Comparison of ENCODE assay signal across 19 cellular contexts in genomic region chr19:19549804-19550453, GRCh38. TPM values are rescaled to one million over a fixed set of nuclear protein-coding genes. Genes with fewer than 3 reads are reported as not detected.
DNase-seq lines count a peak whose midpoint lies in the region; ATAC-seq, FAIRE-seq and TF ChIP-seq lines count a peak whose summit lies in the region.
"Had no signal": no experiment of that assay in that cellular context is flagged by ENCODE, and none has a peak within 500 bp of the region (broad histone marks: within the 10 kb centered on the region; RNA-seq: fewer than 3 reads in every experiment).

No MANE protein-coding gene starts in this region.

- POLR2A ChIA-PET in HEK293 (lab: Yijun Ruan, JAX): interaction anchor here (2.0 kb wide), 1 partner anchor 15 kb away, joined by 5 read pairs; no protein-coding TSS in a partner anchor

- H3K4me2 ChIP-seq in GM23338: no peak overlapping the region
- H3K4me2 ChIP-seq in astrocyte (ENCODE audit: low read length): peak overlapping the region; percentile 58

- no peaks in the 10 kb centered on the region for H3K27me3 ChIP-seq in GM23338 (ENCODE audit: insufficient read depth)
- H3K27me3 ChIP-seq in astrocyte (ENCODE audit: insufficient read depth, low read length): peaks cover 8% of the 10 kb centered on the region

- H3K27me3 Mint-ChIP-seq in GM23338 (ENCODE audit: insufficient read depth, low read depth, poor library complexity): peaks cover 11% of the 10 kb centered on the region
- H3K27me3 Mint-ChIP-seq in astrocyte (ENCODE audit: low read depth, unreplicated experiment): peaks cover 10% of the 10 kb centered on the region
- no peaks in the 10 kb centered on the region for H3K27me3 Mint-ChIP-seq in mesothelial cell of epicardium (ENCODE audit: low read depth)

- no peaks in the 10 kb centered on the region for H3K4me1 ChIP-seq in GM23338 (ENCODE audit: insufficient read depth)
- no peaks in the 10 kb centered on the region for H3K4me1 ChIP-seq in HEK293 (ENCODE audit: control insufficient read depth, insufficient read depth, low read length)
- peaks cover 7% of the 10 kb centered on the region for H3K4me1 ChIP-seq in astrocyte (ENCODE audit: insufficient read depth, low read length)

- H3K36me3 ChIP-seq in GM23338 (ENCODE audit: insufficient read depth) (no peaks in the 10 kb centered on the region), HEK293 (ENCODE audit: control insufficient read depth in 2 of 2, insufficient read depth in 1 of 2, low read length in 2 of 2) (no peaks in the 10 kb centered on the region), astrocyte (ENCODE audit: insufficient read depth, low read length) (no peaks in the 10 kb centered on the region)

- ATAC-seq in GM23338: no peak

- H3K27ac ChIP-seq in GM23338 (ENCODE audit: low read depth) (no peak overlapping the region), HEK293 (ENCODE audit: extremely low read depth, low read depth, low read length) (no peak overlapping the region), astrocyte (ENCODE audit: low read depth, low read length) (no peak overlapping the region)
- H3K27ac ChIP-seq: GM23248 had no signal

- H3K9me3 Mint-ChIP-seq in GM23338 (no peaks in the 10 kb centered on the region; the same call in 1 of the 3 replicates), astrocyte (ENCODE audit: unreplicated experiment) (no peaks in the 10 kb centered on the region), mesothelial cell of epicardium (no peaks in the 10 kb centered on the region)

- 0 out of 2 replicates have a peak overlapping the region, but pooled peaks have one; percentile 14 for H3K27ac Mint-ChIP-seq in GM23338
- no peak overlapping the region for H3K27ac Mint-ChIP-seq in astrocyte (ENCODE audit: unreplicated experiment)
- peak overlapping the region; percentile 12 for H3K27ac Mint-ChIP-seq in mesothelial cell of epicardium

- H3K4me3 Mint-ChIP-seq in GM23338 (no peak overlapping the region), astrocyte (ENCODE audit: unreplicated experiment) (no peak overlapping the region), mesothelial cell of epicardium (no peak overlapping the region)
- H3K4me3 Mint-ChIP-seq: CD14-positive monocyte had no signal

- H3K36me3 Mint-ChIP-seq in GM23338 (ENCODE audit: low read depth) (no peaks in the 10 kb centered on the region; the same call in 2 of the 3 replicates), astrocyte (ENCODE audit: low read depth, unreplicated experiment) (peaks cover 6% of the 10 kb centered on the region), mesothelial cell of epicardium (no peaks in the 10 kb centered on the region)
- H3K36me3 Mint-ChIP-seq: CD14-positive monocyte had no signal

- H3K79me2 ChIP-seq in GM23338 (replicated peaks; ENCODE audit: insufficient read depth) (no peaks in the 10 kb centered on the region), astrocyte (ENCODE audit: insufficient read depth, low read length) (no peaks in the 10 kb centered on the region)

- TF ChIP-seq CTCF in GM23338 (conservative IDR thresholded peaks at IDR 0.05; ENCODE audit: low read depth in 2 of 2): no peak
- TF ChIP-seq CTCF in HEK293 (tag by site-specific recombination; IDR thresholded peaks at IDR 0.05): no peak
- no peak for TF ChIP-seq CTCF in astrocyte (IDR thresholded peaks at IDR 0.05; ENCODE audit: insufficient read depth, low read depth, low read length)
- no peak for TF ChIP-seq CTCF in mesothelial cell of epicardium (IDR thresholded peaks at IDR 0.05; ENCODE audit: unreplicated experiment)

- H3K4me3 ChIP-seq in GM23338 (no peak overlapping the region), HEK293 (ENCODE audit: low read depth, low read length) (no peak overlapping the region), astrocyte (ENCODE audit: insufficient read depth, low read depth, low read length) (no peak overlapping the region)
- H3K4me3 ChIP-seq: GM23248 had no signal

- H3F3A ChIP-seq in GM23338 (replicated peaks; ENCODE audit: low read depth): peaks cover 7% of the 10 kb centered on the region; the same call in 1 of the 2 replicates

- H4K20me1 ChIP-seq in GM23338 (replicated peaks; ENCODE audit: insufficient read depth): no peaks in the 10 kb centered on the region
- H4K20me1 ChIP-seq in astrocyte (ENCODE audit: insufficient read depth, low read length): no peaks in the 10 kb centered on the region

- no peaks in the 10 kb centered on the region for H3K9me2 ChIP-seq in GM23338 (ENCODE audit: insufficient read depth)

- H3K9ac ChIP-seq in astrocyte (ENCODE audit: low read length): no peak overlapping the region
- H3K9ac ChIP-seq: GM23248 had no signal

- CTCF ChIA-PET in HEK293 (lab: Yijun Ruan, JAX): interaction anchor here (1.7 to 7.0 kb wide), 2 partner anchors 8 to 18 kb away, joined by 4 to 75 read pairs; partner anchors contain the start of gene YJEFN3

- H3K4me1 Mint-ChIP-seq in GM23338 (peaks cover 6% of the 10 kb centered on the region; the same call in 1 of the 3 replicates), astrocyte (ENCODE audit: low read depth, unreplicated experiment) (peaks cover 16% of the 10 kb centered on the region), mesothelial cell of epicardium (peaks cover 20% of the 10 kb centered on the region)

- H2AFZ ChIP-seq in GM23338: no peak overlapping the region
- no peak overlapping the region for H2AFZ ChIP-seq in astrocyte (ENCODE audit: low read depth, low read length)
- H2AFZ ChIP-seq: GM23248 had no signal

- DNase-seq in GM23338 (ENCODE audit: low spot score) (no peak), astrocyte (ENCODE audit: low read depth) (no peak), mesothelial cell of epicardium (ENCODE audit: low spot score in 2 of 2, unreplicated experiment in 2 of 2) (no peak), NCI-H510A (lab: John Stamatoyannopoulos, UW) (no peak), mesenteric fat pad (ENCODE audit: low spot score) (no peak)
- no peak for DNase-seq in activated naive CD4-positive, alpha-beta T cell (lab: John Stamatoyannopoulos, UW)
- DNase-seq: ACHN, COR-L47, GF-D8, NCI-H1436, NCI-H2029, NCI-H2171, NCI-H446 had no signal

- H3K9me3 ChIP-seq in HEK293 (ENCODE audit: control insufficient read depth, insufficient read depth, low read depth, low read length) (no peaks in the 10 kb centered on the region), astrocyte (ENCODE audit: insufficient read depth, low read depth, low read length) (no peaks in the 10 kb centered on the region)

- FAIRE-seq in astrocyte (lab: Jason Lieb, UNC): no peak
- FAIRE-seq: GM12891 had no signal

TF ChIP-seq in GM23338, 12 proteins besides CTCF, POLR2A, EP300 and RAD21 (continues in another document):
- TF ChIP-seq CREB1 (CRISPR knock-in tag; IDR thresholded peaks at IDR 0.05; ENCODE audit: low read depth): no peak
- TF ChIP-seq, protein P1, sequence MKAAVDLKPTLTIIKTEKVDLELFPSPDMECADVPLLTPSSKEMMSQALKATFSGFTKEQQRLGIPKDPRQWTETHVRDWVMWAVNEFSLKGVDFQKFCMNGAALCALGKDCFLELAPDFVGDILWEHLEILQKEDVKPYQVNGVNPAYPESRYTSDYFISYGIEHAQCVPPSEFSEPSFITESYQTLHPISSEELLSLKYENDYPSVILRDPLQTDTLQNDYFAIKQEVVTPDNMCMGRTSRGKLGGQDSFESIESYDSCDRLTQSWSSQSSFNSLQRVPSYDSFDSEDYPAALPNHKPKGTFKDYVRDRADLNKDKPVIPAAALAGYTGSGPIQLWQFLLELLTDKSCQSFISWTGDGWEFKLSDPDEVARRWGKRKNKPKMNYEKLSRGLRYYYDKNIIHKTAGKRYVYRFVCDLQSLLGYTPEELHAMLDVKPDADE (IDR thresholded peaks at IDR 0.05): no peak
- TF ChIP-seq EZH2 (IDR thresholded peaks at IDR 0.05; ENCODE audit: low read depth, unreplicated experiment): no peak
- no peak for TF ChIP-seq POLR2AphosphoS5 (IDR thresholded peaks at IDR 0.05; ENCODE audit: low read depth)
- no peak for TF ChIP-seq JUNB (IDR thresholded peaks at IDR 0.05; ENCODE audit: unreplicated experiment)
- no peak for TF ChIP-seq NANOG (IDR thresholded peaks at IDR 0.05; ENCODE audit: borderline replicate concordance)
- TF ChIP-seq STAT1 (IDR thresholded peaks at IDR 0.05; ENCODE audit: unreplicated experiment): no peak

TF ChIP-seq in HEK293, 187 proteins besides CTCF, POLR2A, EP300 and RAD21 (continues in another document):
- no peak for TF ChIP-seq SETDB1 (IDR thresholded peaks at IDR 0.05; ENCODE audit: insufficient read length, low read length)

RNA-seq across cellular contexts. Expression of gene CILP2, which starts 11.9 kb away (rescaled TPM):
- total RNA-seq in GM23338 (2014; rRNA removed; shearing (Covaris generic)): 17.0 and 21.6 TPM in 2 replicates
- polyA plus RNA-seq in GM23338 (2016; fragmentation: Nextera tagmentation; extraction: Ambion mirVana): 4.0 and 5.0 TPM in 2 replicates
- 3.9 and 6.0 TPM in 2 replicates for total RNA-seq in astrocyte
- 22.7 to 23.2 TPM (median 23.2 TPM) in 3 replicates for total RNA-seq in mesothelial cell of epicardium
- 2.2 TPM for total RNA-seq in mesenteric fat pad
- total RNA-seq: HT-29, SK-MEL-5 had no signal
- polyA plus RNA-seq: CD14-positive monocyte had no signal

RNA-seq across cellular contexts. Expression of gene YJEFN3, which starts 21.2 kb away (rescaled TPM):
- 0.85 and 3.5 TPM in 2 replicates for total RNA-seq in GM23338 (2014; rRNA removed; shearing (Covaris generic))
- 3.7 and 6.5 TPM in 2 replicates for polyA plus RNA-seq in GM23338 (2016; fragmentation: Nextera tagmentation; extraction: Ambion mirVana)
- total RNA-seq in astrocyte (8.1 and 9.8 TPM in 2 replicates), mesothelial cell of epicardium (19.0 to 22.6 TPM (median 20.7 TPM) in 3 replicates), mesenteric fat pad (3.1 TPM)
- total RNA-seq: GM23248 had no signal
- polyA plus RNA-seq: CD14-positive monocyte had no signal

RNA-seq across cellular contexts. Expression of gene NDUFA13, which starts 33.9 kb away (rescaled TPM):
- 37.6 and 143 TPM in 2 replicates for total RNA-seq in GM23338 (2014; rRNA removed; shearing (Covaris generic))
- polyA plus RNA-seq in GM23338 (2016; fragmentation: Nextera tagmentation; extraction: Ambion mirVana): 598 and 619 TPM in 2 replicates
- total RNA-seq in astrocyte: 311 and 347 TPM in 2 replicates
- 338 to 343 TPM (median 342 TPM) in 3 replicates for total RNA-seq in mesothelial cell of epicardium
- 295 TPM for total RNA-seq in mesenteric fat pad

RNA-seq across cellular contexts. Expression of gene TSSK6, which starts 34.6 kb away (rescaled TPM):
- total RNA-seq in GM23338 (2014; rRNA removed; shearing (Covaris generic)): 4.5 and 4.9 TPM in 2 replicates
- 0.28 and 0.63 TPM in 2 replicates for polyA plus RNA-seq in GM23338 (2016; fragmentation: Nextera tagmentation; extraction: Ambion mirVana)
- total RNA-seq in astrocyte (1.8 TPM in 2 replicates), mesothelial cell of epicardium (1.9 to 2.3 TPM (median 2.1 TPM) in 3 replicates), mesenteric fat pad (0.74 TPM)
